Comparison of ENCODE assay signal across 15 cellular contexts in genomic region chr19:7914099-7914498, GRCh38. TPM values are rescaled to one million over a fixed set of nuclear protein-coding genes. Genes with fewer than 3 reads are reported as not detected.
DNase-seq lines count a peak whose midpoint lies in the region; TF ChIP-seq lines count a peak whose summit lies in the region.
"Had no signal": no experiment of that assay in that cellular context is flagged by ENCODE, and none has a peak within 500 bp of the region (broad histone marks: within the 10 kb centered on the region; RNA-seq: fewer than 3 reads in every experiment).

No MANE protein-coding gene starts in this region.

- H3K4me1 Mint-ChIP-seq in glutamatergic neuron (ENCODE audit: low read depth, unreplicated experiment): peaks cover 2% of the 10 kb centered on the region

- H3K27ac ChIP-seq in 22Rv1 (peak overlapping the region; percentile 97), osteoblast (ENCODE audit: low read depth, low read length) (no peak overlapping the region), tibial artery (no peak overlapping the region)
- H3K27ac ChIP-seq: C4-2B, GM23248, KMS-11 had no signal

- no peak overlapping the region for H2AFZ ChIP-seq in osteoblast (ENCODE audit: low read length)
- H2AFZ ChIP-seq: GM23248 had no signal

- H4K20me1 ChIP-seq in osteoblast (ENCODE audit: insufficient read depth, low read length): peaks cover 7% of the 10 kb centered on the region

- DNase-seq in glutamatergic neuron (peak; percentile 12), osteoblast (ENCODE audit: insufficient read length, low spot score, missing footprints) (peak; percentile 94), DMS114 treated with DMSO at 0.1 percent for 48 hours (lab: John Stamatoyannopoulos, UW; ENCODE audit: unreplicated experiment) (no peak), retina (no peak), tibial artery (no peak)
- DNase-seq: COR-L47, DND-41, GM23248 had no signal

- H3K36me3 ChIP-seq in osteoblast (ENCODE audit: insufficient read depth, low read length): peaks cover 14% of the 10 kb centered on the region
- H3K36me3 ChIP-seq in tibial artery: peaks cover 37 to 46% (median 42%) of the 10 kb centered on the region in 3 donors

- H3K9me3 Mint-ChIP-seq in glutamatergic neuron (ENCODE audit: unreplicated experiment): peaks cover 2% of the 10 kb centered on the region
- H3K9me3 Mint-ChIP-seq: IgD-negative memory B cell had no signal

- H3K27me3 ChIP-seq in osteoblast (ENCODE audit: insufficient read depth, low read length): peaks cover 26% of the 10 kb centered on the region
- H3K27me3 ChIP-seq in tibial artery: peaks cover 0 to 68% of the 10 kb centered on the region in 2 donors

- H3K27me3 Mint-ChIP-seq in glutamatergic neuron (ENCODE audit: unreplicated experiment): peaks cover 18% of the 10 kb centered on the region

- H3K4me1 ChIP-seq in osteoblast (ENCODE audit: insufficient read depth, low read length) (peaks cover 5% of the 10 kb centered on the region), tibial artery (peaks cover 0 to 35% (median 31%) of the 10 kb centered on the region in 4 donors)
- H3K4me1 ChIP-seq: BE2C had no signal

- no peaks in the 10 kb centered on the region for H3K79me2 ChIP-seq in osteoblast (ENCODE audit: insufficient read depth, low read length)

- no peak overlapping the region for H3K4me3 ChIP-seq in osteoblast (ENCODE audit: insufficient read depth, low read length)
- no peak overlapping the region for H3K4me3 ChIP-seq in tibial artery
- H3K4me3 ChIP-seq: GM23248 had no signal

- no peak overlapping the region for H3K4me2 ChIP-seq in osteoblast (ENCODE audit: insufficient read depth, low read length)
- H3K4me2 ChIP-seq: KMS-11 had no signal

- no peak overlapping the region for H3K27ac Mint-ChIP-seq in glutamatergic neuron (ENCODE audit: unreplicated experiment)

- TF ChIP-seq CTCF in 22Rv1 (IDR thresholded peaks at IDR 0.05) (no peak), glutamatergic neuron (IDR thresholded peaks at IDR 0.05; ENCODE audit: partially characterized antibody, unreplicated experiment) (no peak), osteoblast (IDR thresholded peaks at IDR 0.05; ENCODE audit: extremely low read depth, low read depth, low read length) (no peak), tibial artery (IDR thresholded peaks at IDR 0.05) (no peak)

- H3K36me3 Mint-ChIP-seq in glutamatergic neuron (ENCODE audit: unreplicated experiment): no peaks in the 10 kb centered on the region

- intact Hi-C loops in tibial artery (cut with DNase I; ENCODE audit: low total_unique reads): no loop called here

- H3K9me3 ChIP-seq in osteoblast (ENCODE audit: low read depth, low read length): no peaks in the 10 kb centered on the region
- H3K9me3 ChIP-seq in tibial artery: no peaks in the 10 kb centered on the region
- H3K9me3 ChIP-seq: BE2C had no signal

- H3K4me3 Mint-ChIP-seq in glutamatergic neuron (ENCODE audit: unreplicated experiment): no peak overlapping the region
- H3K4me3 Mint-ChIP-seq: IgD-negative memory B cell had no signal

TF ChIP-seq in PFSK-1, 5 proteins besides CTCF, POLR2A, EP300 and RAD21:
- no peak; the same call in 1 of the 2 replicates for TF ChIP-seq POLR2AphosphoS5 (IDR thresholded peaks at IDR 0.05; ENCODE audit: low read depth, low read length)
- TF ChIP-seq SIN3A (IDR thresholded peaks at IDR 0.05; ENCODE audit: borderline replicate concordance, insufficient read depth, low read length): 0 out of 2 replicates have a peak, but pooled peaks have one; percentile 10
- TF ChIP-seq TAF1 (IDR thresholded peaks at IDR 0.05; ENCODE audit: borderline replicate concordance, insufficient read depth, low read length): 0 out of 2 replicates have a peak, but pooled peaks have one; percentile 1

RNA-seq across cellular contexts. Expression of gene TGFBR3L, which starts 0.5 kb away (rescaled TPM):
- polyA plus RNA-seq in PFSK-1 (2012; ENCODE audit: insufficient read length, low read depth): 3.0 TPM
- total RNA-seq in glutamatergic neuron (ENCODE audit: unreplicated experiment) (0.69 TPM), osteoblast (under 0.01 TPM in 1 of 2 replicates, not detected in the other)
- polyA plus RNA-seq: CD4-positive, alpha-beta memory T cell; IgD-negative memory B cell had no signal

RNA-seq across cellular contexts. Expression of gene SNAPC2, which starts 6.0 kb away (rescaled TPM):
- polyA plus RNA-seq in PFSK-1 (2012; ENCODE audit: insufficient read length, low read depth): 188 TPM
- total RNA-seq in glutamatergic neuron (ENCODE audit: unreplicated experiment) (18.6 TPM), osteoblast (16.8 and 18.5 TPM in 2 replicates)

RNA-seq across cellular contexts. Expression of gene MAP2K7, which starts 10.4 kb away (rescaled TPM):
- polyA plus RNA-seq in PFSK-1 (2012; ENCODE audit: insufficient read length, low read depth): 98.9 TPM
- total RNA-seq in glutamatergic neuron (ENCODE audit: unreplicated experiment) (44.2 TPM), osteoblast (12.4 and 14.8 TPM in 2 replicates)

RNA-seq across cellular contexts. Expression of gene CTXN1, which starts 11.8 kb away (rescaled TPM):
- 104 TPM for polyA plus RNA-seq in PFSK-1 (2012; ENCODE audit: insufficient read length, low read depth)
- total RNA-seq in glutamatergic neuron (ENCODE audit: unreplicated experiment) (90.6 TPM), osteoblast (1.5 and 2.5 TPM in 2 replicates)
- total RNA-seq: CD4-positive, alpha-beta memory T cell had no signal
- polyA plus RNA-seq: CD4-positive, alpha-beta memory T cell; IgD-negative memory B cell had no signal

RNA-seq across cellular contexts. Expression of gene LRRC8E, which starts 25.8 kb away (rescaled TPM):
- 3.8 TPM for polyA plus RNA-seq in PFSK-1 (2012; ENCODE audit: insufficient read length, low read depth)
- total RNA-seq in glutamatergic neuron (ENCODE audit: unreplicated experiment) (not detected), osteoblast (10.5 and 17.4 TPM in 2 replicates)
- total RNA-seq: CD4-positive, alpha-beta memory T cell had no signal
- polyA plus RNA-seq: CD4-positive, alpha-beta memory T cell; IgD-negative memory B cell had no signal

Comparison
In these comparisons a context has a peak if more than half of its experiments do, and no peak if none do; other contexts are left out.
1. DNase-seq: peak in glutamatergic neuron (single experiment) and osteoblast (single experiment); none in DMS114 treated with DMSO at 0.1 percent for 48 hours (single experiment), retina (single experiment) and tibial artery (0 of 2).